ENCODE assay signal across 12 cellular contexts in genomic region chr18:62838475-62839098, GRCh38.
DNase-seq lines count a peak whose midpoint lies in the region; ATAC-seq and TF ChIP-seq lines count a peak whose summit lies in the region.
"Had no signal": no experiment of that assay in that cellular context is flagged by ENCODE, and none has a peak within 500 bp of the region (broad histone marks: within the 10 kb centered on the region; RNA-seq: fewer than 3 reads in every experiment).

No MANE protein-coding gene starts in this region.

- no peaks in the 10 kb centered on the region for H3K9me3 ChIP-seq in neural progenitor cell (ENCODE audit: low read depth)
- H3K9me3 ChIP-seq in PC-3 (ENCODE audit: low read length) = no peaks in the 10 kb centered on the region
- H3K9me3 ChIP-seq: spleen had no signal

- no peak for DNase-seq in neural progenitor cell (ENCODE audit: low spot score)
- no peak for DNase-seq in ecto neural progenitor cell (ENCODE audit: low spot score)
- DNase-seq in chondrocyte (ENCODE audit: low spot score) = no peak
- no peak for DNase-seq in PC-3
- DNase-seq: activated T-cell treated with anti-CD3 and anti-CD28 coated beads, Interleukin-2, amount 50 U/mL, for 72 hours; DMS79; glutamatergic neuron; spleen had no signal

- H3K79me2 ChIP-seq in neural progenitor cell (ENCODE audit: low read depth) = peaks cover 66% of the 10 kb centered on the region
- H3K79me2 ChIP-seq in PC-3 (ENCODE audit: low read length) = peaks cover 28% of the 10 kb centered on the region

- H3K4me1 Mint-ChIP-seq in neural progenitor cell = peaks cover 8% of the 10 kb centered on the region
- H3K4me1 Mint-ChIP-seq in chondrocyte (ENCODE audit: low read depth) = no peaks in the 10 kb centered on the region

- H2AFZ ChIP-seq in neural progenitor cell (replicated peaks) (no peak overlapping the region), PC-3 (ENCODE audit: low read length) (no peak overlapping the region)

- H3K27me3 Mint-ChIP-seq in neural progenitor cell (ENCODE audit: insufficient read depth, low read depth) (peaks cover 2% of the 10 kb centered on the region), chondrocyte (ENCODE audit: low read depth) (no peaks in the 10 kb centered on the region)
- H3K27me3 Mint-ChIP-seq: stimulated activated naive CD8-positive, alpha-beta T cell treated with anti-CD3 and anti-CD28 coated beads, Interleukin-15, Interleukin-2, amounts not matched to agents 100 ng/mL and 50 ng/mL, for 24 hours had no signal

- H3K27ac ChIP-seq in neural progenitor cell = peak overlapping the region; percentile 30
- no peak overlapping the region for H3K27ac ChIP-seq in PC-3 (ENCODE audit: low read length)
- H3K27ac ChIP-seq: spleen had no signal

- no peak overlapping the region for H3K9ac ChIP-seq in neural progenitor cell
- H3K9ac ChIP-seq in PC-3 (ENCODE audit: low read length) = no peak overlapping the region

- CTCF ChIA-PET in PC-3 (lab: Charles Lee) = no interaction called here

- H3K4me3 Mint-ChIP-seq in neural progenitor cell (no peak overlapping the region), chondrocyte (ENCODE audit: unreplicated experiment) (no peak overlapping the region)
- H3K4me3 Mint-ChIP-seq: activated T-cell treated with anti-CD3 and anti-CD28 coated beads, Interleukin-2, amount 50 U/mL, for 72 hours; stimulated activated naive CD8-positive, alpha-beta T cell treated with anti-CD3 and anti-CD28 coated beads, Interleukin-15, Interleukin-2, amounts not matched to agents 100 ng/mL and 50 ng/mL, for 24 hours had no signal

- H3K4me1 ChIP-seq in neural progenitor cell = peaks cover 11% of the 10 kb centered on the region
- peaks cover 14% of the 10 kb centered on the region for H3K4me1 ChIP-seq in PC-3 (ENCODE audit: insufficient read depth, low read length)

- H4K20me1 ChIP-seq in neural progenitor cell (ENCODE audit: low read depth) (no peaks in the 10 kb centered on the region), PC-3 (ENCODE audit: low read length) (no peaks in the 10 kb centered on the region)

- intact Hi-C loops in PC-3 (cut with micrococcal nuclease) = no loop called here

- H3K27me3 ChIP-seq in neural progenitor cell = no peaks in the 10 kb centered on the region
- no peaks in the 10 kb centered on the region for H3K27me3 ChIP-seq in PC-3 (ENCODE audit: low read length)
- H3K27me3 ChIP-seq: spleen had no signal

- H3K9me2 ChIP-seq in PC-3 (replicated peaks; ENCODE audit: low read length) = no peaks in the 10 kb centered on the region

- H3K36me3 ChIP-seq in neural progenitor cell = no peaks in the 10 kb centered on the region
- H3K36me3 ChIP-seq in PC-3 (ENCODE audit: low read depth, low read length) = no peaks in the 10 kb centered on the region
- H3K36me3 ChIP-seq: spleen had no signal

- H3K4me2 ChIP-seq in neural progenitor cell (no peak overlapping the region), PC-3 (ENCODE audit: low read length) (no peak overlapping the region)

- H3K9me3 Mint-ChIP-seq in neural progenitor cell = peaks cover 7% of the 10 kb centered on the region
- no peaks in the 10 kb centered on the region for H3K9me3 Mint-ChIP-seq in chondrocyte (ENCODE audit: low read depth)
- H3K9me3 Mint-ChIP-seq: activated T-cell treated with anti-CD3 and anti-CD28 coated beads, Interleukin-2, amount 50 U/mL, for 72 hours; stimulated activated naive CD8-positive, alpha-beta T cell treated with anti-CD3 and anti-CD28 coated beads, Interleukin-15, Interleukin-2, amounts not matched to agents 100 ng/mL and 50 ng/mL, for 24 hours had no signal

- H3K36me3 Mint-ChIP-seq in neural progenitor cell = peaks cover 23% of the 10 kb centered on the region
- H3K36me3 Mint-ChIP-seq in chondrocyte (ENCODE audit: low read depth) = no peaks in the 10 kb centered on the region

- ATAC-seq in GM19025 (IDR thresholded peaks at IDR 0.05; ENCODE audit: low read depth, unreplicated experiment) (peak; percentile 83), HG02588 (IDR thresholded peaks at IDR 0.05; ENCODE audit: unreplicated experiment) (peak; percentile 75), HG03457 (IDR thresholded peaks at IDR 0.05; ENCODE audit: unreplicated experiment) (peak; percentile 83), PC-3 (no peak)
- ATAC-seq: activated T-cell treated with anti-CD3 and anti-CD28 coated beads, Interleukin-2, amount 50 U/mL, for 72 hours had no signal

- BruUV-seq in PC-3 (replicated peaks; lab: Mats Ljungman, UMichigan) = no TSS peak

- no peak for TF ChIP-seq CTCF in neural progenitor cell (IDR thresholded peaks at IDR 0.05)
- no peak for TF ChIP-seq CTCF in chondrocyte (IDR thresholded peaks at IDR 0.05)
- TF ChIP-seq CTCF in PC-3 (conservative IDR thresholded peaks at IDR 0.05; ENCODE audit: low read depth, low read length) = no peak

- H3K27ac Mint-ChIP-seq in neural progenitor cell (no peak overlapping the region), chondrocyte (ENCODE audit: unreplicated experiment) (no peak overlapping the region)
- H3K27ac Mint-ChIP-seq: activated T-cell treated with anti-CD3 and anti-CD28 coated beads, Interleukin-2, amount 50 U/mL, for 72 hours; stimulated activated naive CD8-positive, alpha-beta T cell treated with anti-CD3 and anti-CD28 coated beads, Interleukin-15, Interleukin-2, amounts not matched to agents 100 ng/mL and 50 ng/mL, for 24 hours had no signal

- H3K4me3 ChIP-seq in neural progenitor cell = no peak overlapping the region
- H3K4me3 ChIP-seq in PC-3 (ENCODE audit: low read length) = no peak overlapping the region
- H3K4me3 ChIP-seq: spleen had no signal

- POLR2A ChIA-PET in PC-3 (lab: Charles Lee; ENCODE audit: unreplicated experiment) = no interaction called here

- H3F3A ChIP-seq in neural progenitor cell (ENCODE audit: low read depth) (peaks cover 3% of the 10 kb centered on the region), PC-3 (ENCODE audit: low read length, unreplicated experiment) (no peaks in the 10 kb centered on the region)
